13 cellular contexts compared by ENCODE assay signal in genomic region chr9:81665514-81665838, GRCh38. TPM values are rescaled to one million over a fixed set of nuclear protein-coding genes. Genes with fewer than 3 reads are reported as not detected.
DNase-seq lines count a peak whose midpoint lies in the region; ATAC-seq and TF ChIP-seq lines count a peak whose summit lies in the region.
"Had no signal": no experiment of that assay in that cellular context is flagged by ENCODE, and none has a peak within 500 bp of the region (broad histone marks: within the 10 kb centered on the region; RNA-seq: fewer than 3 reads in every experiment).

No MANE protein-coding gene starts in this region.

- H3K27me3 Mint-ChIP-seq in natural killer cell (ENCODE audit: low read depth in 2 of 2) (no peaks in the 10 kb centered on the region), Caco-2 (ENCODE audit: insufficient read depth, unreplicated experiment) (no peaks in the 10 kb centered on the region)
- no peaks in the 10 kb centered on the region for H3K27me3 Mint-ChIP-seq in natural killer cell treated with Interleukin-12 subunit alpha and Interleukin-12 subunit beta and Interleukin-15 and Interleukin-18, amount 100 ng/mL, for 72 hours
- H3K27me3 Mint-ChIP-seq: activated naive CD4-positive, alpha-beta T cell treated with anti-CD3 and anti-CD28 coated beads, Interleukin-2, amount 50 U/mL, for 24 hours; T-helper 17 cell had no signal

- CTCF ChIA-PET in Caco-2 (lab: Charles Lee) = no interaction called here

- H2BK5ac ChIP-seq in mesendoderm (ENCODE audit: low read length) = no peak overlapping the region

- H3K4me3 ChIP-seq in mesendoderm (ENCODE audit: low read length) (no peak overlapping the region), Caco-2 (ENCODE audit: low read depth, low read length) (no peak overlapping the region)
- H3K4me3 ChIP-seq: PC-9, upper lobe of left lung had no signal

- no peak overlapping the region for H3K4me2 ChIP-seq in mesendoderm (ENCODE audit: low read length)
- H3K4me2 ChIP-seq: PC-9 had no signal

- intact Hi-C loops in natural killer cell (cut with micrococcal nuclease) = no loop called here
- intact Hi-C loops in Caco-2 (cut with micrococcal nuclease; ENCODE audit: unreplicated experiment) = no loop called here

- no peak overlapping the region for H2BK15ac ChIP-seq in mesendoderm (replicated peaks; ENCODE audit: low read depth)

- POLR2A ChIA-PET in Caco-2 (lab: Charles Lee) = no interaction called here

- no peak overlapping the region for H3K23ac ChIP-seq in mesendoderm (ENCODE audit: low read length)

- H3K79me1 ChIP-seq in mesendoderm (ENCODE audit: low read length) = peaks cover 9% of the 10 kb centered on the region

- BruUV-seq in Caco-2 (replicated peaks; lab: Mats Ljungman, UMichigan) = no TSS peak

- H3K56ac ChIP-seq in mesendoderm (ENCODE audit: low read length) = no peak overlapping the region

- in situ Hi-C loops in SK-MEL-5 (cut with HindIII; ENCODE audit: low pct_unique_long_range_greater_than_20kb, low sequenced_read_pairs) = no loop called here

- peaks cover 9% of the 10 kb centered on the region for H3K4me1 ChIP-seq in mesendoderm (ENCODE audit: control insufficient read depth, low read depth, low read length)
- H3K4me1 ChIP-seq in Caco-2 = no peaks in the 10 kb centered on the region

- H3K27ac Mint-ChIP-seq in natural killer cell = peak overlapping the region; percentile 50 to 52
- peak overlapping the region in 1 of 2 donors; percentile 12 for H3K27ac Mint-ChIP-seq in natural killer cell treated with Interleukin-12 subunit alpha and Interleukin-12 subunit beta and Interleukin-15 and Interleukin-18, amount 100 ng/mL, for 72 hours
- H3K27ac Mint-ChIP-seq in Caco-2 (ENCODE audit: unreplicated experiment) = no peak overlapping the region
- H3K27ac Mint-ChIP-seq: activated naive CD4-positive, alpha-beta T cell treated with anti-CD3 and anti-CD28 coated beads, Interleukin-2, amount 50 U/mL, for 24 hours; T-helper 17 cell had no signal

- peaks cover 53% of the 10 kb centered on the region for H3K79me2 ChIP-seq in mesendoderm (ENCODE audit: control insufficient read depth, insufficient read depth, low read length)

- H3K36me3 ChIP-seq in mesendoderm (ENCODE audit: control insufficient read depth, insufficient read depth, low read length) (no peaks in the 10 kb centered on the region), Caco-2 (ENCODE audit: control insufficient read depth, insufficient read depth, low read length) (no peaks in the 10 kb centered on the region)
- H3K36me3 ChIP-seq: upper lobe of left lung had no signal

- H3K18ac ChIP-seq in mesendoderm (ENCODE audit: low read length) = no peak overlapping the region

- no peak overlapping the region for H2BK120ac ChIP-seq in mesendoderm (ENCODE audit: low read depth, low read length)

- H3K9me3 ChIP-seq in Caco-2 = no peaks in the 10 kb centered on the region
- H3K9me3 ChIP-seq: upper lobe of left lung had no signal

- no peaks in the 10 kb centered on the region for H3K36me3 Mint-ChIP-seq in natural killer cell
- H3K36me3 Mint-ChIP-seq in natural killer cell treated with Interleukin-12 subunit alpha and Interleukin-12 subunit beta and Interleukin-15 and Interleukin-18, amount 100 ng/mL, for 72 hours = no peaks in the 10 kb centered on the region
- H3K36me3 Mint-ChIP-seq in Caco-2 (ENCODE audit: insufficient read depth, unreplicated experiment) = peaks cover 16% of the 10 kb centered on the region
- H3K36me3 Mint-ChIP-seq: activated naive CD4-positive, alpha-beta T cell treated with anti-CD3 and anti-CD28 coated beads, Interleukin-2, amount 50 U/mL, for 24 hours had no signal

- H3K27ac ChIP-seq in mesendoderm (ENCODE audit: low read depth, low read length) = peak overlapping the region; percentile 40
- H3K27ac ChIP-seq: PC-9, upper lobe of left lung had no signal

- no peaks in the 10 kb centered on the region for H3K9me3 Mint-ChIP-seq in natural killer cell
- H3K9me3 Mint-ChIP-seq in natural killer cell treated with Interleukin-12 subunit alpha and Interleukin-12 subunit beta and Interleukin-15 and Interleukin-18, amount 100 ng/mL, for 72 hours = no peaks in the 10 kb centered on the region
- H3K9me3 Mint-ChIP-seq in Caco-2 (ENCODE audit: unreplicated experiment) = no peaks in the 10 kb centered on the region
- H3K9me3 Mint-ChIP-seq: activated naive CD4-positive, alpha-beta T cell treated with anti-CD3 and anti-CD28 coated beads, Interleukin-2, amount 50 U/mL, for 24 hours had no signal

- H3K4me3 Mint-ChIP-seq in natural killer cell (no peak overlapping the region), Caco-2 (ENCODE audit: unreplicated experiment) (no peak overlapping the region)
- no peak overlapping the region for H3K4me3 Mint-ChIP-seq in natural killer cell treated with Interleukin-12 subunit alpha and Interleukin-12 subunit beta and Interleukin-15 and Interleukin-18, amount 100 ng/mL, for 72 hours
- H3K4me3 Mint-ChIP-seq: activated naive CD4-positive, alpha-beta T cell treated with anti-CD3 and anti-CD28 coated beads, Interleukin-2, amount 50 U/mL, for 24 hours; T-helper 17 cell had no signal

- no peak overlapping the region for H4K5ac ChIP-seq in mesendoderm (ENCODE audit: low read length)

- H3K27me3 ChIP-seq in mesendoderm (ENCODE audit: insufficient read depth, low read length, poor library complexity) (no peaks in the 10 kb centered on the region), Caco-2 (replicated peaks; ENCODE audit: control insufficient read depth, insufficient read depth, low read length) (no peaks in the 10 kb centered on the region)
- H3K27me3 ChIP-seq: upper lobe of left lung had no signal

- DNase-seq in natural killer cell = no peak
- no peak for DNase-seq in natural killer cell treated with Interleukin-12 subunit alpha and Interleukin-12 subunit beta and Interleukin-15 and Interleukin-18, amount 100 ng/mL, for 72 hours (ENCODE audit: low spot score)
- DNase-seq in SK-MEL-5 (ENCODE audit: low read depth, low spot score) = peak; percentile 34
- peak; percentile 85 for DNase-seq in mesendoderm
- DNase-seq in Caco-2 = no peak
- DNase-seq in Ammon's horn (ENCODE audit: low spot score) = no peak
- DNase-seq in SKM-1 (lab: John Stamatoyannopoulos, UW; ENCODE audit: unreplicated experiment) = no peak
- DNase-seq: MV-4-11, PC-9, T-helper 17 cell, upper lobe of left lung had no signal

- no peak overlapping the region for H3K4ac ChIP-seq in mesendoderm (ENCODE audit: low read depth, low read length)

- TF ChIP-seq CTCF in natural killer cell (IDR thresholded peaks at IDR 0.05) (no peak), Caco-2 (IDR thresholded peaks at IDR 0.05; ENCODE audit: insufficient read depth in 1 of 2, low read depth in 1 of 2, low read length in 1 of 2, severe bottlenecking in 1 of 2, unreplicated experiment in 1 of 2) (no peak)

- H3K9ac ChIP-seq in mesendoderm (ENCODE audit: low read length) = no peak overlapping the region

- H3K4me1 Mint-ChIP-seq in natural killer cell (peaks cover 33 to 55% of the 10 kb centered on the region in 2 donors), Caco-2 (ENCODE audit: low read depth, unreplicated experiment) (no peaks in the 10 kb centered on the region)
- H3K4me1 Mint-ChIP-seq in natural killer cell treated with Interleukin-12 subunit alpha and Interleukin-12 subunit beta and Interleukin-15 and Interleukin-18, amount 100 ng/mL, for 72 hours (ENCODE audit: low read depth in 2 of 2) = peaks cover 3 to 26% of the 10 kb centered on the region in 2 donors
- H3K4me1 Mint-ChIP-seq: activated naive CD4-positive, alpha-beta T cell treated with anti-CD3 and anti-CD28 coated beads, Interleukin-2, amount 50 U/mL, for 24 hours had no signal

- ATAC-seq in natural killer cell (no peak), GM21825 (IDR thresholded peaks at IDR 0.05; ENCODE audit: unreplicated experiment) (no peak)
- ATAC-seq in natural killer cell treated with Interleukin-12 subunit alpha and Interleukin-12 subunit beta and Interleukin-15 and Interleukin-18, amount 100 ng/mL, for 72 hours = no peak
- ATAC-seq: T-helper 17 cell had no signal

- no peak overlapping the region for H2AK5ac ChIP-seq in mesendoderm (ENCODE audit: low read length)

- H4K8ac ChIP-seq in mesendoderm (ENCODE audit: low read depth, low read length) = peak overlapping the region; percentile 78

- no CpG with 5 or more reads among the region's 5 CpGs for WGBS in mesendoderm (ENCODE audit: extremely low coverage, insufficient coverage, low lambda C conversion rate)

RNA-seq across cellular contexts. Expression of gene TLE1, which starts 23.9 kb away (rescaled TPM):
- total RNA-seq in natural killer cell = 10 to 100 TPM; 38.8 to 58.9 (median 44.5) TPM
- total RNA-seq in natural killer cell treated with Interleukin-12 subunit alpha and Interleukin-12 subunit beta and Interleukin-15 and Interleukin-18, amount 100 ng/mL, for 72 hours = 1 to 10 TPM; 1.0 to 2.4 TPM
- 28.5 and 32.3 TPM in 2 replicates for total RNA-seq in SK-MEL-5 (2014; rRNA removed; shearing (Covaris generic))
- 52.5 and 62.0 TPM in 2 replicates for polyA plus RNA-seq in SK-MEL-5 (2015; cell fraction: cytosol; rRNA removed)
- 25.6 and 39.7 TPM in 2 replicates for polyA plus RNA-seq in SK-MEL-5 (2015; cell fraction: nucleus; rRNA removed)
- 35.4 TPM for polyA plus RNA-seq in mesendoderm (2013, experiment 1 of 2)
- polyA plus RNA-seq in mesendoderm (2013, experiment 2 of 2) = 37.2 TPM
- total RNA-seq in Caco-2 (2022) = 17.9 and 18.3 TPM in 2 replicates

Comparison
In these comparisons a context has a peak if more than half of its experiments do, and no peak if none do; other contexts are left out.
1. DNase-seq: peak in SK-MEL-5 (single experiment) and mesendoderm (single experiment); none in natural killer cell (single experiment), natural killer cell treated with Interleukin-12 subunit alpha and Interleukin-12 subunit beta and Interleukin-15 and Interleukin-18, amount 100 ng/mL, for 72 hours (single experiment), Caco-2 (0 of 2), Ammon's horn (single experiment) and SKM-1 (single experiment).